In genomic region chr15:41691471-41691870, GRCh38 we compare ENCODE assay signal across 11 cellular contexts.
A peak's percentile ranks its signal among the peaks of the same experiment; 100 is the strongest.
DNase-seq lines count a peak whose midpoint lies in the region; ATAC-seq and TF ChIP-seq lines count a peak whose summit lies in the region.
"Had no signal": no experiment of that assay in that cellular context is flagged by ENCODE, and none has a peak within 500 bp of the region (broad histone marks: within the 10 kb centered on the region; RNA-seq: fewer than 3 reads in every experiment).

No MANE protein-coding gene starts in this region.

- peaks cover 0 to 14% (median 4%) of the 10 kb centered on the region in 11 experiments; a peak in 18 of 22 replicates for H3K36me3 ChIP-seq in BLaER1 treated with 17β-estradiol and CSF1 and Interleukin-3, amounts not matched to agents 10 nM and 100 nM
- peaks cover 0 to 3% of the 10 kb centered on the region in 2 experiments; a peak in 1 of 3 replicates for H3K36me3 ChIP-seq in HEK293 (ENCODE audit: control insufficient read depth in 2 of 2, insufficient read depth in 1 of 2, low read length in 2 of 2)

- H3K27me3 ChIP-seq in BLaER1 treated with 17β-estradiol and CSF1 and Interleukin-3, amounts not matched to agents 10 nM and 100 nM: no peaks in the 10 kb centered on the region
- H3K27me3 ChIP-seq: dorsolateral prefrontal cortex, tibial artery had no signal

- no peaks in the 10 kb centered on the region for H3K27me3 Mint-ChIP-seq in activated naive CD8-positive, alpha-beta T cell

- ATAC-seq in GM18502 (IDR thresholded peaks at IDR 0.05; ENCODE audit: poor library complexity, unreplicated experiment): no peak
- no peak for ATAC-seq in GM18873 (IDR thresholded peaks at IDR 0.05; ENCODE audit: low FRiP score, unreplicated experiment)

- H3K27ac Mint-ChIP-seq in activated naive CD8-positive, alpha-beta T cell: peak overlapping the region; percentile 96

- peaks cover 24 to 69% (median 50%) of the 10 kb centered on the region in 10 experiments for H3K4me1 ChIP-seq in BLaER1 treated with 17β-estradiol and CSF1 and Interleukin-3, amounts not matched to agents 10 nM and 100 nM
- H3K4me1 ChIP-seq in HEK293 (ENCODE audit: control insufficient read depth, insufficient read depth, low read length): 0 out of 2 replicates have a peak, but pooled peaks cover 4% of the 10 kb centered on the region

- peak overlapping the region in 2 of 11 experiments; percentile 1 to 6; a peak in 2 of 22 replicates for H3K27ac ChIP-seq in BLaER1 treated with 17β-estradiol and CSF1 and Interleukin-3, amounts not matched to agents 10 nM and 100 nM
- no peak overlapping the region for H3K27ac ChIP-seq in HEK293 (ENCODE audit: extremely low read depth, low read depth, low read length)
- H3K27ac ChIP-seq: dorsolateral prefrontal cortex, tibial artery had no signal

- H3K4me3 Mint-ChIP-seq in activated naive CD8-positive, alpha-beta T cell: peak overlapping the region; percentile 55

- H3K4me1 Mint-ChIP-seq in activated naive CD8-positive, alpha-beta T cell (ENCODE audit: low read depth): peaks cover 79% of the 10 kb centered on the region

- no peaks in the 10 kb centered on the region for H3K9me3 ChIP-seq in BLaER1 treated with 17β-estradiol and CSF1 and Interleukin-3, amounts not matched to agents 10 nM and 100 nM (replicated peaks in 1 of 11)
- H3K9me3 ChIP-seq in HEK293 (ENCODE audit: control insufficient read depth, insufficient read depth, low read depth, low read length): no peaks in the 10 kb centered on the region
- H3K9me3 ChIP-seq: tibial artery had no signal

- H3K9me3 Mint-ChIP-seq in activated naive CD8-positive, alpha-beta T cell (ENCODE audit: low read depth): no peaks in the 10 kb centered on the region

- H3K4me2 ChIP-seq in BLaER1 treated with 17β-estradiol and CSF1 and Interleukin-3, amounts not matched to agents 10 nM and 100 nM: peak overlapping the region in 6 of 11 experiments; percentile 0 to 28 (median 7); a peak in 4 of 22 replicates

- peaks cover 21 to 94% (median 69%) of the 10 kb centered on the region in 11 experiments; a peak in 20 of 22 replicates for H4K20me1 ChIP-seq in BLaER1 treated with 17β-estradiol and CSF1 and Interleukin-3, amounts not matched to agents 10 nM and 100 nM

- H3K4me3 ChIP-seq in BLaER1 treated with 17β-estradiol and CSF1 and Interleukin-3, amounts not matched to agents 10 nM and 100 nM: no peak overlapping the region
- H3K4me3 ChIP-seq in HEK293 (ENCODE audit: low read depth, low read length): no peak overlapping the region
- H3K4me3 ChIP-seq: dorsolateral prefrontal cortex, tibial artery had no signal

- H3K36me3 Mint-ChIP-seq in activated naive CD8-positive, alpha-beta T cell: peaks cover under 1% of the 10 kb centered on the region

- peak; percentile 71 for DNase-seq in iris pigment epithelial cell (ENCODE audit: low read depth)
- no peak for DNase-seq in HEK293T (ENCODE audit: extremely low spot score)
- no peak for DNase-seq in NCI-H510A treated with DMSO at 0.1 percent for 48 hours (lab: John Stamatoyannopoulos, UW)
- DNase-seq: dorsolateral prefrontal cortex, midbrain, tibial artery had no signal

- 0 out of 22 replicates have a peak overlapping the region, but pooled peaks of 1 of the 11 experiments have one; percentile 1 for H3K9ac ChIP-seq in BLaER1 treated with 17β-estradiol and CSF1 and Interleukin-3, amounts not matched to agents 10 nM and 100 nM

- CTCF ChIA-PET in HEK293 (lab: Yijun Ruan, JAX): no interaction called here
- CTCF ChIA-PET in HEK293T (lab: Yijun Ruan, JAX): no interaction called here

- no peak for TF ChIP-seq CTCF in HEK293 (tag by site-specific recombination; IDR thresholded peaks at IDR 0.05)

- POLR2A ChIA-PET in HEK293 (lab: Yijun Ruan, JAX): no interaction called here
- POLR2A ChIA-PET in HEK293T (lab: Yijun Ruan, JAX): no interaction called here

TF ChIP-seq in HEK293, 187 proteins besides CTCF, POLR2A, EP300 and RAD21:
- TF ChIP-seq ZNF624 (tag by site-specific recombination; IDR thresholded peaks at IDR 0.05): no peak
- TF ChIP-seq ZNF366 (tag by site-specific recombination; conservative IDR thresholded peaks at IDR 0.05): 0 out of 2 replicates have a peak, but pooled peaks have one; percentile 20

TF ChIP-seq in HEK293T, 16 proteins besides CTCF, POLR2A, EP300 and RAD21:
- TF ChIP-seq NFRKB (IDR thresholded peaks at IDR 0.05) (no peak), FOXK2 (IDR thresholded peaks at IDR 0.05) (no peak), FOXM1 (IDR thresholded peaks at IDR 0.05; ENCODE audit: borderline replicate concordance) (no peak), SP1 (IDR thresholded peaks at IDR 0.05) (no peak), HDGF (IDR thresholded peaks at IDR 0.05; ENCODE audit: borderline replicate concordance) (no peak), TARDBP (IDR thresholded peaks at IDR 0.05) (no peak), ZNF384 (IDR thresholded peaks at IDR 0.05) (no peak), CTBP1 (IDR thresholded peaks at IDR 0.05; ENCODE audit: borderline replicate concordance) (no peak), L3MBTL2 (conservative IDR thresholded peaks at IDR 0.05) (no peak), SUZ12 (IDR thresholded peaks at IDR 0.05) (no peak), BHLHE40 (IDR thresholded peaks at IDR 0.05; ENCODE audit: borderline replicate concordance) (no peak), LEF1 (IDR thresholded peaks at IDR 0.05; ENCODE audit: borderline replicate concordance) (no peak), ELF4 (IDR thresholded peaks at IDR 0.05) (no peak), ARNT (IDR thresholded peaks at IDR 0.05) (no peak), FOXA1 (IDR thresholded peaks at IDR 0.05) (no peak)
- TF ChIP-seq, protein P1, sequence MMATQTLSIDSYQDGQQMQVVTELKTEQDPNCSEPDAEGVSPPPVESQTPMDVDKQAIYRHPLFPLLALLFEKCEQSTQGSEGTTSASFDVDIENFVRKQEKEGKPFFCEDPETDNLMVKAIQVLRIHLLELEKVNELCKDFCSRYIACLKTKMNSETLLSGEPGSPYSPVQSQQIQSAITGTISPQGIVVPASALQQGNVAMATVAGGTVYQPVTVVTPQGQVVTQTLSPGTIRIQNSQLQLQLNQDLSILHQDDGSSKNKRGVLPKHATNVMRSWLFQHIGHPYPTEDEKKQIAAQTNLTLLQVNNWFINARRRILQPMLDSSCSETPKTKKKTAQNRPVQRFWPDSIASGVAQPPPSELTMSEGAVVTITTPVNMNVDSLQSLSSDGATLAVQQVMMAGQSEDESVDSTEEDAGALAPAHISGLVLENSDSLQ (IDR thresholded peaks at IDR 0.05): no peak
